26 cellular contexts compared by ENCODE assay signal in the genomic region with DNA sequence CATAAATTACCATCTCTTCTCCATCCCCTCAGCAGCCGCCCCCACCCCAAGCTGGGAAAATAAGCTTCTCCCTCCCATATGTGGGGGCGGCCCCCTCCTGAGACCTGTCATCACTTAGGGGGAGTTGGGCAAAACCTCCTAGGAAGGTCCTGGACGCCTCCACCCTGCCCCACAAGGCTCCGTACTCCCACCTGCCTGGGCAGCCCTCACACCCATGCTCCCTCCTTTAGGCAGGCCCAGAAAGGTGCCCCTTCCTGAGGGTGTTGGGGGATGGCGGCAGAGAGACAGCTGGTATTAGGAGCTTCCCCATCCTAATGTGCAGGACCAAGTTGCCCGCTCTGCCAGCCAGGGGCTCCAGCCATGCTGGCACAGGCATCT. TPM values are rescaled to one million over a fixed set of nuclear protein-coding genes. Genes with fewer than 3 reads are reported as not detected.
"Had no signal": no experiment of that assay in that cellular context is flagged by ENCODE, and none has a peak within 500 bp of the region (broad histone marks: within the 10 kb centered on the region; RNA-seq: fewer than 3 reads in every experiment).

No MANE protein-coding gene starts in this region.

- FAIRE-seq: frontal cortex, islet of Langerhans had no signal

- DNase-seq: activated CD4-positive, alpha-beta T cell treated with anti-CD3 and anti-CD28 coated beads for 48 hours; activated CD4-positive, alpha-beta T cell treated with anti-CD3 and anti-CD28 coated beads, Interleukin-2, amount 50 U/mL, for 48 hours; activated CD8-positive, alpha-beta memory T cell treated with anti-CD3 and anti-CD28 coated beads for 24 hours; activated gamma-delta T cell treated with Interleukin-2 at 50 U/mL for 16 hours; activated naive CD8-positive, alpha-beta T cell treated with anti-CD3 and anti-CD28 coated beads, Interleukin-2, amount 50 U/mL, for 24 hours; endodermal cell; left ventricle myocardium superior; naive B cell; SK-N-SH; stimulated activated CD4-positive, alpha-beta T cell treated with anti-CD3 and anti-CD28 coated beads, Interleukin-12 subunit alpha, Interleukin-12 subunit beta, amount 100 ng/mL, for 4 hours; stimulated activated CD4-positive, alpha-beta T cell treated with anti-CD3 and anti-CD28 coated beads, Interleukin-4, amount 100 ng/mL, for 1 hour; SW 1271; T1000; WERI-Rb-1 had no signal

- H3K36me3 ChIP-seq: esophagus muscularis mucosa, thoracic aorta, WERI-Rb-1 had no signal

- H3K4me1 Mint-ChIP-seq: activated naive CD4-positive, alpha-beta T cell treated with anti-CD3 and anti-CD28 coated beads, Interleukin-2, amount 50 U/mL, for 24 hours; activated naive CD8-positive, alpha-beta T cell treated with anti-CD3 and anti-CD28 coated beads, Interleukin-2, amount 50 U/mL, for 24 hours had no signal

- H3K9me3 ChIP-seq: esophagus muscularis mucosa, SK-N-SH, thoracic aorta had no signal

- H3K27ac Mint-ChIP-seq: activated naive CD4-positive, alpha-beta T cell treated with anti-CD3 and anti-CD28 coated beads, Interleukin-2, amount 50 U/mL, for 24 hours; activated naive CD8-positive, alpha-beta T cell treated with anti-CD3 and anti-CD28 coated beads, Interleukin-2, amount 50 U/mL, for 24 hours; stimulated activated naive CD8-positive, alpha-beta T cell treated with anti-CD3 and anti-CD28 coated beads, Interleukin-15, Interleukin-2, amounts not matched to agents 100 ng/mL and 50 ng/mL, for 24 hours; T-helper 1 cell treated with Interleukin-12 subunit alpha and Interleukin-12 subunit beta and Interleukin-4 antibody, amounts not matched to agents 30 μg/mL and 1 μg/mL, for 36 hours; type B pancreatic cell had no signal

- H3K4me3 Mint-ChIP-seq: activated naive CD4-positive, alpha-beta T cell treated with anti-CD3 and anti-CD28 coated beads, Interleukin-2, amount 50 U/mL, for 24 hours; activated naive CD8-positive, alpha-beta T cell treated with anti-CD3 and anti-CD28 coated beads, Interleukin-2, amount 50 U/mL, for 24 hours; endodermal cell; neural crest cell; stimulated activated naive CD8-positive, alpha-beta T cell treated with anti-CD3 and anti-CD28 coated beads, Interleukin-15, Interleukin-2, amounts not matched to agents 100 ng/mL and 50 ng/mL, for 24 hours; T-helper 1 cell treated with Interleukin-12 subunit alpha and Interleukin-12 subunit beta and Interleukin-4 antibody, amounts not matched to agents 30 μg/mL and 1 μg/mL, for 36 hours; type B pancreatic cell had no signal

- H3K27me3 ChIP-seq: esophagus muscularis mucosa had no signal

- H3K4me2 ChIP-seq: SK-N-SH had no signal

- H3K27ac ChIP-seq: thoracic aorta, WERI-Rb-1 had no signal

- ATAC-seq: activated CD4-positive, CD25-positive, alpha-beta regulatory T cell treated with anti-CD3 and anti-CD28 coated beads, Interleukin-2, amount 50 U/mL, for 24 hours; activated naive CD8-positive, alpha-beta T cell treated with anti-CD3 and anti-CD28 coated beads, Interleukin-2, amount 50 U/mL, for 24 hours; left ventricle myocardium superior; right cardiac atrium had no signal

- H3K36me3 Mint-ChIP-seq: activated naive CD4-positive, alpha-beta T cell treated with anti-CD3 and anti-CD28 coated beads, Interleukin-2, amount 50 U/mL, for 24 hours; naive B cell; type B pancreatic cell had no signal

- H3K4me3 ChIP-seq: esophagus muscularis mucosa, thoracic aorta had no signal

- H3K27me3 Mint-ChIP-seq: activated naive CD8-positive, alpha-beta T cell treated with anti-CD3 and anti-CD28 coated beads, Interleukin-2, amount 50 U/mL, for 24 hours had no signal

- H3K9me3 Mint-ChIP-seq: activated naive CD4-positive, alpha-beta T cell treated with anti-CD3 and anti-CD28 coated beads, Interleukin-2, amount 50 U/mL, for 24 hours; activated naive CD8-positive, alpha-beta T cell treated with anti-CD3 and anti-CD28 coated beads, Interleukin-2, amount 50 U/mL, for 24 hours; endodermal cell; naive B cell; neural crest cell; stimulated activated naive CD8-positive, alpha-beta T cell treated with anti-CD3 and anti-CD28 coated beads, Interleukin-15, Interleukin-2, amounts not matched to agents 100 ng/mL and 50 ng/mL, for 24 hours; T-helper 1 cell treated with Interleukin-12 subunit alpha and Interleukin-12 subunit beta and Interleukin-4 antibody, amounts not matched to agents 30 μg/mL and 1 μg/mL, for 36 hours; type B pancreatic cell had no signal

- H3K9ac ChIP-seq: SK-N-SH had no signal

RNA-seq across cellular contexts. Expression of a gene that starts 57.0 kb away (rescaled TPM):
- total RNA-seq: pulmonary artery endothelial cell had no signal
- polyA plus RNA-seq: SK-N-SH had no signal
